Comparison of ENCODE assay signal across 14 cellular contexts in genomic region chr10:125235093-125236069, GRCh38.
"Had no signal": no experiment of that assay in that cellular context is flagged by ENCODE, and none has a peak within 500 bp of the region (broad histone marks: within the 10 kb centered on the region; RNA-seq: fewer than 3 reads in every experiment).

No MANE protein-coding gene starts in this region.

- H3K4me1 ChIP-seq: lower lobe of right lung, sigmoid colon, spleen, upper lobe of right lung had no signal

- H3K27me3 ChIP-seq: cardiac muscle cell, foreskin keratinocyte, sigmoid colon, upper lobe of right lung had no signal

- H3K27ac ChIP-seq: cardiac muscle cell, foreskin keratinocyte, lower lobe of right lung, sigmoid colon, spleen, upper lobe of right lung, WERI-Rb-1 had no signal

- DNase-seq: activated CD4-positive, alpha-beta T cell treated with anti-CD3 and anti-CD28 coated beads, Interleukin-2, amount 50 U/mL, for 4 hours; activated gamma-delta T cell; effector memory CD8-positive, alpha-beta T cell; hippocampal formation; lower lobe of right lung; sigmoid colon; spleen; stimulated activated naive B cell treated with anti-CD40 and anti-IgM and Interleukin-4, amounts not matched to agents 10 μg/mL and 1 μg/mL and 100 μg/mL, for 72 hours; T-helper 2 cell; upper lobe of right lung; WERI-Rb-1 had no signal

- H3K4me3 ChIP-seq: cardiac muscle cell, lower lobe of right lung, sigmoid colon, spleen, upper lobe of right lung had no signal

- H3K9me3 ChIP-seq: upper lobe of right lung had no signal

- H3K36me3 ChIP-seq: cardiac muscle cell, lower lobe of right lung, sigmoid colon, spleen, upper lobe of right lung, WERI-Rb-1 had no signal

- ATAC-seq: effector memory CD8-positive, alpha-beta T cell; foreskin keratinocyte; lower lobe of right lung; stimulated activated naive B cell treated with anti-CD40 and anti-IgM and Interleukin-4, amounts not matched to agents 10 μg/mL and 1 μg/mL and 100 μg/mL, for 72 hours; upper lobe of right lung had no signal

- FAIRE-seq: islet of Langerhans had no signal
